In genomic region chr1:181516706-181517105, GRCh38 we compare ENCODE assay signal across 26 cellular contexts. TPM values are rescaled to one million over a fixed set of nuclear protein-coding genes. Genes with fewer than 3 reads are reported as not detected.
DNase-seq lines count a peak whose midpoint lies in the region; ATAC-seq and TF ChIP-seq lines count a peak whose summit lies in the region.
"Had no signal": no experiment of that assay in that cellular context is flagged by ENCODE, and none has a peak within 500 bp of the region (broad histone marks: within the 10 kb centered on the region; RNA-seq: fewer than 3 reads in every experiment).

No MANE protein-coding gene starts in this region.

- H2BK15ac ChIP-seq in neuronal stem cell (ENCODE audit: low read length): no peak overlapping the region

- H3K23ac ChIP-seq in neuronal stem cell (ENCODE audit: low read depth, low read length, poor library complexity): no peak overlapping the region

- peak overlapping the region; percentile 23 for H3K27ac Mint-ChIP-seq in nephron progenitor cell
- H3K27ac Mint-ChIP-seq in Caco-2 (ENCODE audit: unreplicated experiment): no peak overlapping the region
- H3K27ac Mint-ChIP-seq in activated CD4-positive, alpha-beta memory T cell treated with anti-CD3 and anti-CD28 coated beads, Interleukin-2, amount 10 ng/mL, durations not matched to agents 7 days and 5 days: no peak overlapping the region
- H3K27ac Mint-ChIP-seq: CD14-positive monocyte; CD4-positive, alpha-beta memory T cell; CD4-positive, CD25-positive, alpha-beta regulatory T cell; CD8-positive, alpha-beta memory T cell had no signal

- no peaks in the 10 kb centered on the region for H3K36me3 ChIP-seq in neuronal stem cell (replicated peaks in 1 of 2; ENCODE audit: control insufficient read depth in 2 of 2, insufficient read depth in 2 of 2, low read length in 2 of 2)
- H3K36me3 ChIP-seq in Caco-2 (ENCODE audit: control insufficient read depth, insufficient read depth, low read length): no peaks in the 10 kb centered on the region
- H3K36me3 ChIP-seq: BE2C, BLaER1 had no signal

- no peaks in the 10 kb centered on the region for H3K27me3 ChIP-seq in neuronal stem cell (ENCODE audit: control insufficient read depth in 3 of 3, insufficient read depth in 3 of 3, low read depth in 1 of 3, low read length in 3 of 3)
- H3K27me3 ChIP-seq in Caco-2 (replicated peaks; ENCODE audit: control insufficient read depth, insufficient read depth, low read length): no peaks in the 10 kb centered on the region
- H3K27me3 ChIP-seq: BE2C, BLaER1 had no signal

- no peaks in the 10 kb centered on the region for H3K9me3 ChIP-seq in neuronal stem cell (replicated peaks in 1 of 2; ENCODE audit: control insufficient read depth in 2 of 2, insufficient read depth in 1 of 2, low read depth in 1 of 2, low read length in 2 of 2)
- no peaks in the 10 kb centered on the region for H3K9me3 ChIP-seq in Caco-2
- H3K9me3 ChIP-seq: BE2C, BLaER1 had no signal

- POLR2A ChIA-PET in Caco-2 (lab: Charles Lee): no interaction called here
- POLR2A ChIA-PET in activated CD4-positive, alpha-beta memory T cell treated with anti-CD3 and anti-CD28 coated beads, Interleukin-2, amount 10 ng/mL, durations not matched to agents 7 days and 5 days (lab: Charles Lee): no interaction called here

- no peak overlapping the region for H2BK120ac ChIP-seq in neuronal stem cell (ENCODE audit: low read depth, low read length)

- H3K4me1 Mint-ChIP-seq in nephron progenitor cell: peaks cover 11% of the 10 kb centered on the region
- H3K4me1 Mint-ChIP-seq in Caco-2 (ENCODE audit: low read depth, unreplicated experiment): peaks cover 10% of the 10 kb centered on the region
- peaks cover 2% of the 10 kb centered on the region for H3K4me1 Mint-ChIP-seq in activated CD4-positive, alpha-beta memory T cell treated with anti-CD3 and anti-CD28 coated beads, Interleukin-2, amount 10 ng/mL, durations not matched to agents 7 days and 5 days
- H3K4me1 Mint-ChIP-seq: CD4-positive, CD25-positive, alpha-beta regulatory T cell had no signal

- H4K91ac ChIP-seq in neuronal stem cell (ENCODE audit: low read depth, low read length, poor library complexity): no peak overlapping the region

- H3K4me2 ChIP-seq in neuronal stem cell (ENCODE audit: insufficient read depth, low read length, poor library complexity, severe bottlenecking): no peak overlapping the region
- H3K4me2 ChIP-seq: BLaER1 had no signal

- no peak overlapping the region for H3K4ac ChIP-seq in neuronal stem cell (ENCODE audit: low read length)

- H3K18ac ChIP-seq in neuronal stem cell (ENCODE audit: low read length): peak overlapping the region; percentile 36

- BruUV-seq in Caco-2 (replicated peaks; lab: Mats Ljungman, UMichigan): no TSS peak

- intact Hi-C loops in Caco-2 (cut with micrococcal nuclease; ENCODE audit: unreplicated experiment): no loop called here

- H3K9me3 Mint-ChIP-seq in nephron progenitor cell (no peaks in the 10 kb centered on the region), Caco-2 (ENCODE audit: unreplicated experiment) (no peaks in the 10 kb centered on the region)
- no peaks in the 10 kb centered on the region for H3K9me3 Mint-ChIP-seq in activated CD4-positive, alpha-beta memory T cell treated with anti-CD3 and anti-CD28 coated beads, Interleukin-2, amount 10 ng/mL, durations not matched to agents 7 days and 5 days
- H3K9me3 Mint-ChIP-seq: CD4-positive, alpha-beta memory T cell; CD4-positive, CD25-positive, alpha-beta regulatory T cell; CD8-positive, alpha-beta memory T cell had no signal

- H2BK12ac ChIP-seq in neuronal stem cell (ENCODE audit: low read length): no peak overlapping the region

- H4K8ac ChIP-seq in neuronal stem cell (ENCODE audit: low read depth, low read length): no peak overlapping the region

- ATAC-seq in HG03025 (IDR thresholded peaks at IDR 0.05; ENCODE audit: low FRiP score, unreplicated experiment): no peak
- ATAC-seq: GM12878 had no signal

- no peak overlapping the region for H2AFZ ChIP-seq in neuronal stem cell (ENCODE audit: low read length)

- no CpG with 5 or more reads among the region's 4 CpGs for WGBS in neuronal stem cell (ENCODE audit: extremely low coverage in 2 of 2, insufficient read length in 2 of 2, insufficient replicate concordance in 1 of 2), 2 donors

- no peak overlapping the region for H2BK5ac ChIP-seq in neuronal stem cell (ENCODE audit: low read length)

- no peak overlapping the region for H3K14ac ChIP-seq in neuronal stem cell (ENCODE audit: low read length)

- H3K27ac ChIP-seq in neuronal stem cell (replicated peaks; ENCODE audit: low read length): no peak overlapping the region
- H3K27ac ChIP-seq: BLaER1 had no signal

- DNase-seq in NCI-H69 (lab: John Stamatoyannopoulos, UW) (peak; percentile 75), nephron progenitor cell (no peak), neuronal stem cell (ENCODE audit: low spot score) (no peak), putamen (ENCODE audit: low spot score) (peak; percentile 53), Caco-2 (no peak), activated gamma-delta T cell (lab: John Stamatoyannopoulos, UW) (no peak)
- no peak for DNase-seq in activated CD4-positive, alpha-beta memory T cell treated with anti-CD3 and anti-CD28 coated beads, Interleukin-2, amount 10 ng/mL, durations not matched to agents 7 days and 5 days
- DNase-seq: 8988T; ACHN; BE2C; C1 segment of cervical spinal cord; Calu3; CD4-positive, alpha-beta memory T cell; CD4-positive, CD25-positive, alpha-beta regulatory T cell; CD8-positive, alpha-beta memory T cell; COR-L47; DND-41; EL; GDM1 had no signal

- no peak overlapping the region for H3K9ac ChIP-seq in neuronal stem cell (ENCODE audit: low read depth, low read length, poor library complexity)
- H3K9ac ChIP-seq: BLaER1 had no signal

- no peak for TF ChIP-seq CTCF in nephron progenitor cell (IDR thresholded peaks at IDR 0.05)
- no peak for TF ChIP-seq CTCF in Caco-2 (IDR thresholded peaks at IDR 0.05; ENCODE audit: insufficient read depth in 1 of 2, low read depth in 1 of 2, low read length in 1 of 2, severe bottlenecking in 1 of 2, unreplicated experiment in 1 of 2)

- H3K79me1 ChIP-seq in neuronal stem cell (ENCODE audit: low read depth, low read length): no peaks in the 10 kb centered on the region

- H3K4me3 ChIP-seq in neuronal stem cell (ENCODE audit: low read length in 2 of 2) (no peak overlapping the region), Caco-2 (ENCODE audit: low read depth, low read length) (no peak overlapping the region)
- H3K4me3 ChIP-seq: BLaER1, GM12878 had no signal

- H3K4me1 ChIP-seq in neuronal stem cell (ENCODE audit: control insufficient read depth in 2 of 2, insufficient read depth in 1 of 2, low read depth in 1 of 2, low read length in 2 of 2) (peaks cover 4 to 10% of the 10 kb centered on the region in 2 donors), Caco-2 (no peaks in the 10 kb centered on the region)
- H3K4me1 ChIP-seq: BE2C, BLaER1 had no signal

- no peak overlapping the region for H2AK5ac ChIP-seq in neuronal stem cell (ENCODE audit: low read depth, low read length)

- H3K36me3 Mint-ChIP-seq in nephron progenitor cell (ENCODE audit: low read depth) (no peaks in the 10 kb centered on the region), Caco-2 (ENCODE audit: insufficient read depth, unreplicated experiment) (no peaks in the 10 kb centered on the region)
- no peaks in the 10 kb centered on the region for H3K36me3 Mint-ChIP-seq in activated CD4-positive, alpha-beta memory T cell treated with anti-CD3 and anti-CD28 coated beads, Interleukin-2, amount 10 ng/mL, durations not matched to agents 7 days and 5 days (ENCODE audit: low read depth)
- H3K36me3 Mint-ChIP-seq: CD14-positive monocyte; CD4-positive, alpha-beta memory T cell; CD4-positive, CD25-positive, alpha-beta regulatory T cell had no signal

- CTCF ChIA-PET in Caco-2 (lab: Charles Lee): no interaction called here
- CTCF ChIA-PET in activated CD4-positive, alpha-beta memory T cell treated with anti-CD3 and anti-CD28 coated beads, Interleukin-2, amount 10 ng/mL, durations not matched to agents 7 days and 5 days (lab: Charles Lee): no interaction called here

- H3K4me3 Mint-ChIP-seq in nephron progenitor cell: no peak overlapping the region
- no peak overlapping the region for H3K4me3 Mint-ChIP-seq in Caco-2 (ENCODE audit: unreplicated experiment)
- no peak overlapping the region for H3K4me3 Mint-ChIP-seq in activated CD4-positive, alpha-beta memory T cell treated with anti-CD3 and anti-CD28 coated beads, Interleukin-2, amount 10 ng/mL, durations not matched to agents 7 days and 5 days
- H3K4me3 Mint-ChIP-seq: CD14-positive monocyte; CD4-positive, alpha-beta memory T cell; CD4-positive, CD25-positive, alpha-beta regulatory T cell; CD8-positive, alpha-beta memory T cell had no signal

- peaks cover 10% of the 10 kb centered on the region for H3K27me3 Mint-ChIP-seq in nephron progenitor cell (ENCODE audit: low read depth, poor library complexity)
- peaks cover 19% of the 10 kb centered on the region for H3K27me3 Mint-ChIP-seq in Caco-2 (ENCODE audit: insufficient read depth, unreplicated experiment)
- H3K27me3 Mint-ChIP-seq in activated CD4-positive, alpha-beta memory T cell treated with anti-CD3 and anti-CD28 coated beads, Interleukin-2, amount 10 ng/mL, durations not matched to agents 7 days and 5 days: peaks cover 12% of the 10 kb centered on the region

RNA-seq across cellular contexts. Expression of gene CACNA1E, which starts 33.4 kb away (rescaled TPM):
- 0.61 TPM for polyA plus RNA-seq in neuronal stem cell (2013, experiment 1 of 2)
- polyA plus RNA-seq in neuronal stem cell (2013, experiment 2 of 2): 0.40 TPM
- 0.32 and 0.45 TPM in 2 replicates for total RNA-seq in Caco-2 (2022)
- total RNA-seq in activated CD4-positive, alpha-beta memory T cell treated with anti-CD3 and anti-CD28 coated beads, Interleukin-2, amount 10 ng/mL, durations not matched to agents 7 days and 5 days: not detected
- total RNA-seq: A673; Calu3; CD4-positive, alpha-beta memory T cell; CD4-positive, CD25-positive, alpha-beta regulatory T cell; CD8-positive, alpha-beta memory T cell; G401 had no signal
- polyA plus RNA-seq: AG04450; CD14-positive monocyte; CD4-positive, alpha-beta memory T cell; CD4-positive, CD25-positive, alpha-beta regulatory T cell; CD8-positive, alpha-beta memory T cell had no signal

Comparison
In these comparisons a context has a peak if more than half of its experiments do, and no peak if none do; other contexts are left out.
1. DNase-seq: peak in NCI-H69 (single experiment) and putamen (single experiment); none in nephron progenitor cell (single experiment), neuronal stem cell (single experiment), Caco-2 (0 of 2), activated CD4-positive, alpha-beta memory T cell treated with anti-CD3 and anti-CD28 coated beads, Interleukin-2, amount 10 ng/mL, durations not matched to agents 7 days and 5 days (single experiment) and activated gamma-delta T cell (single experiment).